Comparison of ENCODE assay signal across 23 cellular contexts in the genomic region with DNA sequence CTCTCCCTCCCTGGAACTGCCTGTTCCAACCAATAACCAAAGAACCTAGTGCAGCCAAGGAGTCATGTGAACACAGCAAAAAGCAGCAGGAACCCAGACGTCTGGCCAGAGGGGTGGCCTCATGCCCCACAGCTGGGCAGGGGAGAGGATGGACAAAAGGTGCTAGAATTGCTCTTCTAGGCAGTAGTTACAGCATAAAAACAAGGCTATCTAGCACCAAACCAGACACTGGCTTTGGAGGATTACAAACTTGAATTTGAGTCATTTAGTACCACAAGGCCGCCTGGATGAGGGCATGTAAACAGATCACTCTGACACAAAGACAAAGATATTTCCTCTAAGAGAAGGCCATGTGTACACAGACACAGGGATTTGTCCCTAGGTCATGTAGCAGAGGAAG.
DNase-seq lines count a peak whose midpoint lies in the region; ATAC-seq, FAIRE-seq and TF ChIP-seq lines count a peak whose summit lies in the region.
"Had no signal": no experiment of that assay in that cellular context is flagged by ENCODE, and none has a peak within 500 bp of the region (broad histone marks: within the 10 kb centered on the region; RNA-seq: fewer than 3 reads in every experiment).

No MANE protein-coding gene starts in this region.

- FAIRE-seq in A549 (lab: Jason Lieb, UNC) = no peak
- FAIRE-seq: A204.1 had no signal

- POLR2A ChIA-PET in A549 (lab: Yijun Ruan, JAX) = no interaction called here

- TF ChIP-seq CTCF in A549 (IDR thresholded peaks at IDR 0.05) = no peak
- no peak for TF ChIP-seq CTCF in chondrocyte (IDR thresholded peaks at IDR 0.05)

- peaks cover 70% of the 10 kb centered on the region for H3K4me1 ChIP-seq in A549

- DNase-seq in A549 (ENCODE audit: low read depth in 1 of 2, low spot score in 1 of 2) (peak; percentile 30 to 92), LHCN-M2 (ENCODE audit: low read depth) (peak; percentile 41), chondrocyte (ENCODE audit: low spot score) (no peak), lung microvascular endothelial cell (ENCODE audit: low read depth in 2 of 2) (peak; percentile 60 to 61), dermis blood vessel endothelial cell (no peak)
- DNase-seq: activated CD4-positive, alpha-beta T cell treated with anti-CD3 and anti-CD28 coated beads for 48 hours; activated naive CD4-positive, alpha-beta T cell; effector CD8-positive, alpha-beta T cell; foreskin fibroblast; NCI-H1930; NCI-H524; OCI-M1; SK-N-SH; stimulated activated CD4-positive, alpha-beta T cell treated with anti-CD3 and anti-CD28 coated beads, Interleukin-12 subunit alpha, Interleukin-12 subunit beta, amount 100 ng/mL, for 4 hours had no signal

- TF ChIP-seq EP300 in A549 (IDR thresholded peaks at IDR 0.05) = peak; percentile 77; a peak in 3 of 5 replicates

- 8% methylated on average over 2 of the region's 2 CpGs for WGBS in A549 (ENCODE audit: missing lambda C conversion rate)

- peak overlapping the region; percentile 87 to 94 for H3K27ac ChIP-seq in A549

- H3K27me3 Mint-ChIP-seq in chondrocyte (ENCODE audit: low read depth) = no peaks in the 10 kb centered on the region
- H3K27me3 Mint-ChIP-seq: stimulated activated memory B cell treated with anti-CD40 and anti-IgM and Interleukin-4, amounts not matched to agents 10 μg/mL and 1 μg/mL and 100 μg/mL, for 72 hours had no signal

- TF ChIP-seq RAD21 in A549 (conservative IDR thresholded peaks at IDR 0.05 in 1 of 2, IDR thresholded peaks at IDR 0.05 in 1 of 2) = peak; percentile 27 to 47; a peak in 4 of 5 replicates

- no peaks in the 10 kb centered on the region for H3K36me3 Mint-ChIP-seq in chondrocyte (ENCODE audit: low read depth)
- H3K36me3 Mint-ChIP-seq: CD14-positive monocyte; natural killer cell treated with Interleukin-12 subunit alpha and Interleukin-12 subunit beta and Interleukin-15 and Interleukin-18, amount 100 ng/mL, for 72 hours; stimulated activated memory B cell treated with anti-CD40 and anti-IgM and Interleukin-4, amounts not matched to agents 10 μg/mL and 1 μg/mL and 100 μg/mL, for 72 hours had no signal

- ATAC-seq in A549 (peak; percentile 52 to 78), HG02763 (IDR thresholded peaks at IDR 0.05; ENCODE audit: unreplicated experiment) (no peak), GM19395 (IDR thresholded peaks at IDR 0.05; ENCODE audit: unreplicated experiment) (no peak), GM21390 (IDR thresholded peaks at IDR 0.05; ENCODE audit: unreplicated experiment) (no peak)
- ATAC-seq: GM23338; natural killer cell treated with Interleukin-12 subunit alpha and Interleukin-12 subunit beta and Interleukin-15 and Interleukin-18, amount 100 ng/mL, for 72 hours had no signal

- peak overlapping the region; percentile 18 for H3K27ac Mint-ChIP-seq in chondrocyte (ENCODE audit: unreplicated experiment)
- H3K27ac Mint-ChIP-seq: CD14-positive monocyte; GM23338; natural killer cell treated with Interleukin-12 subunit alpha and Interleukin-12 subunit beta and Interleukin-15 and Interleukin-18, amount 100 ng/mL, for 72 hours; progenitor cell of endocrine pancreas; stimulated activated memory B cell treated with anti-CD40 and anti-IgM and Interleukin-4, amounts not matched to agents 10 μg/mL and 1 μg/mL and 100 μg/mL, for 72 hours had no signal

- peaks cover 4% of the 10 kb centered on the region for H3K9me3 Mint-ChIP-seq in chondrocyte (ENCODE audit: low read depth)
- H3K9me3 Mint-ChIP-seq: GM23338; natural killer cell treated with Interleukin-12 subunit alpha and Interleukin-12 subunit beta and Interleukin-15 and Interleukin-18, amount 100 ng/mL, for 72 hours had no signal

- peaks cover 7% of the 10 kb centered on the region; the same call in 1 of the 3 replicates for H3K9me3 ChIP-seq in A549
- H3K9me3 ChIP-seq: SK-N-SH had no signal

- H3K4me1 Mint-ChIP-seq in chondrocyte (ENCODE audit: low read depth) = peaks cover 51% of the 10 kb centered on the region
- H3K4me1 Mint-ChIP-seq: stimulated activated memory B cell treated with anti-CD40 and anti-IgM and Interleukin-4, amounts not matched to agents 10 μg/mL and 1 μg/mL and 100 μg/mL, for 72 hours had no signal

- H3K4me2 ChIP-seq in A549 = peak overlapping the region; percentile 52
- H3K4me2 ChIP-seq: GM23338, SK-N-SH had no signal

- TF ChIP-seq POLR2A in A549 (IDR thresholded peaks at IDR 0.05; ENCODE audit: low read length) = no peak

- no peak overlapping the region for H3K4me3 Mint-ChIP-seq in chondrocyte (ENCODE audit: unreplicated experiment)
- H3K4me3 Mint-ChIP-seq: CD14-positive monocyte; GM23338; natural killer cell treated with Interleukin-12 subunit alpha and Interleukin-12 subunit beta and Interleukin-15 and Interleukin-18, amount 100 ng/mL, for 72 hours; stimulated activated memory B cell treated with anti-CD40 and anti-IgM and Interleukin-4, amounts not matched to agents 10 μg/mL and 1 μg/mL and 100 μg/mL, for 72 hours had no signal

- H3K4me3 ChIP-seq in A549 = no peak overlapping the region
- H3K4me3 ChIP-seq: GM23338 had no signal

- CTCF ChIA-PET in A549 (lab: Yijun Ruan, JAX) = interaction anchor here (1.1 kb wide), 1 partner anchor 78 kb away, joined by 3 read pairs; no protein-coding TSS in a partner anchor

TF ChIP-seq in A549, 52 proteins besides CTCF, POLR2A, EP300 and RAD21 (continues in another document):
- 0 out of 2 replicates have a peak, but pooled peaks have one; percentile 35 for TF ChIP-seq FOSL2 (IDR thresholded peaks at IDR 0.05)
- TF ChIP-seq FOSL2 (CRISPR knock-in tag; IDR thresholded peaks at IDR 0.05) = peak; percentile 86
- no peak for TF ChIP-seq ZSCAN20 (CRISPR knock-in tag; IDR thresholded peaks at IDR 0.05)
- no peak for TF ChIP-seq RARB (CRISPR knock-in tag; IDR thresholded peaks at IDR 0.05)
- no peak for TF ChIP-seq CHD4 (IDR thresholded peaks at IDR 0.05; ENCODE audit: borderline replicate concordance)
- TF ChIP-seq SMC3 (IDR thresholded peaks at IDR 0.05) = peak; percentile 31; the same call in 1 of the 3 replicates
- TF ChIP-seq GATA3 (IDR thresholded peaks at IDR 0.05; ENCODE audit: borderline replicate concordance) = peak; percentile 83
- TF ChIP-seq, protein P1, sequence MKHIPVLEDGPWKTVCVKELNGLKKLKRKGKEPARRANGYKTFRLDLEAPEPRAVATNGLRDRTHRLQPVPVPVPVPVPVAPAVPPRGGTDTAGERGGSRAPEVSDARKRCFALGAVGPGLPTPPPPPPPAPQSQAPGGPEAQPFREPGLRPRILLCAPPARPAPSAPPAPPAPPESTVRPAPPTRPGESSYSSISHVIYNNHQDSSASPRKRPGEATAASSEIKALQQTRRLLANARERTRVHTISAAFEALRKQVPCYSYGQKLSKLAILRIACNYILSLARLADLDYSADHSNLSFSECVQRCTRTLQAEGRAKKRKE (CRISPR knock-in tag; IDR thresholded peaks at IDR 0.05; ENCODE audit: low read depth) = peak; percentile 58; the same call in 1 of the 2 replicates
- TF ChIP-seq, protein P2, sequence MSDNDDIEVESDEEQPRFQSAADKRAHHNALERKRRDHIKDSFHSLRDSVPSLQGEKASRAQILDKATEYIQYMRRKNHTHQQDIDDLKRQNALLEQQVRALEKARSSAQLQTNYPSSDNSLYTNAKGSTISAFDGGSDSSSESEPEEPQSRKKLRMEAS (IDR thresholded peaks at IDR 0.05) = peak; percentile 83
- no peak for TF ChIP-seq ZNF302 (CRISPR knock-in tag; IDR thresholded peaks at IDR 0.05)
- TF ChIP-seq, protein P3, sequence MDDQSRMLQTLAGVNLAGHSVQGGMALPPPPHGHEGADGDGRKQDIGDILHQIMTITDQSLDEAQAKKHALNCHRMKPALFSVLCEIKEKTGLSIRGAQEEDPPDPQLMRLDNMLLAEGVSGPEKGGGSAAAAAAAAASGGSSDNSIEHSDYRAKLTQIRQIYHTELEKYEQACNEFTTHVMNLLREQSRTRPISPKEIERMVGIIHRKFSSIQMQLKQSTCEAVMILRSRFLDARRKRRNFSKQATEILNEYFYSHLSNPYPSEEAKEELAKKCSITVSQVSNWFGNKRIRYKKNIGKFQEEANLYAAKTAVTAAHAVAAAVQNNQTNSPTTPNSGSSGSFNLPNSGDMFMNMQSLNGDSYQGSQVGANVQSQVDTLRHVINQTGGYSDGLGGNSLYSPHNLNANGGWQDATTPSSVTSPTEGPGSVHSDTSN (IDR thresholded peaks at IDR 0.05) = no peak
- TF ChIP-seq NFE2L2 (conservative IDR thresholded peaks at IDR 0.05; ENCODE audit: low read length) = no peak
- no peak for TF ChIP-seq TP53 (CRISPR knock-in tag; IDR thresholded peaks at IDR 0.05)
- TF ChIP-seq NR3C1 (IDR thresholded peaks at IDR 0.05) = no peak
- TF ChIP-seq RFX5 (IDR thresholded peaks at IDR 0.05) = no peak
- TF ChIP-seq EHMT2 (IDR thresholded peaks at IDR 0.05; ENCODE audit: low read depth) = no peak
- TF ChIP-seq ESRRA (IDR thresholded peaks at IDR 0.05; ENCODE audit: borderline replicate concordance, low read length) = no peak
- TF ChIP-seq CBX8 (IDR thresholded peaks at IDR 0.05) = no peak
- TF ChIP-seq, protein P4, sequence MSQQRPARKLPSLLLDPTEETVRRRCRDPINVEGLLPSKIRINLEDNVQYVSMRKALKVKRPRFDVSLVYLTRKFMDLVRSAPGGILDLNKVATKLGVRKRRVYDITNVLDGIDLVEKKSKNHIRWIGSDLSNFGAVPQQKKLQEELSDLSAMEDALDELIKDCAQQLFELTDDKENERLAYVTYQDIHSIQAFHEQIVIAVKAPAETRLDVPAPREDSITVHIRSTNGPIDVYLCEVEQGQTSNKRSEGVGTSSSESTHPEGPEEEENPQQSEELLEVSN (IDR thresholded peaks at IDR 0.05; ENCODE audit: borderline replicate concordance, low read depth) = no peak

Comparison
In these comparisons a context has a peak if more than half of its experiments do, and no peak if none do; other contexts are left out.
1. ATAC-seq: peak in A549 (2 of 2); none in HG02763 (single experiment), GM19395 (single experiment) and GM21390 (single experiment).
2. DNase-seq: peak in A549 (2 of 2), LHCN-M2 (single experiment) and lung microvascular endothelial cell (2 of 2); none in chondrocyte (single experiment) and dermis blood vessel endothelial cell (single experiment).